12 cellular contexts compared by ENCODE assay signal in genomic region chr18:8366656-8367055, GRCh38.
DNase-seq lines count a peak whose midpoint lies in the region; ATAC-seq and TF ChIP-seq lines count a peak whose summit lies in the region.
"Had no signal": no experiment of that assay in that cellular context is flagged by ENCODE, and none has a peak within 500 bp of the region (broad histone marks: within the 10 kb centered on the region; RNA-seq: fewer than 3 reads in every experiment).

No MANE protein-coding gene starts in this region.

- no peaks in the 10 kb centered on the region for H3K79me2 ChIP-seq in hepatocyte

- peak overlapping the region; percentile 33; the same call in 1 of the 2 replicates for H3K9ac ChIP-seq in ES-I3 (ENCODE audit: low read depth, low read length)

- H3K27ac Mint-ChIP-seq in progenitor cell of endocrine pancreas: no peak overlapping the region
- H3K27ac Mint-ChIP-seq: activated naive CD4-positive, alpha-beta T cell treated with anti-CD3 and anti-CD28 coated beads, Interleukin-2, amount 50 U/mL, for 72 hours; CD4-positive, CD25-positive, alpha-beta regulatory T cell had no signal

- H4K20me1 ChIP-seq in hepatocyte (ENCODE audit: insufficient read depth, poor library complexity, severe bottlenecking): no peaks in the 10 kb centered on the region

- no peaks in the 10 kb centered on the region for H3K4me1 Mint-ChIP-seq in progenitor cell of endocrine pancreas (ENCODE audit: low read depth)

- ATAC-seq in HG02610 (IDR thresholded peaks at IDR 0.05; ENCODE audit: unreplicated experiment): no peak
- ATAC-seq: esophagus mucosa had no signal

- H3K4me2 ChIP-seq in hepatocyte: peak overlapping the region; percentile 86

- TF ChIP-seq CTCF in hepatocyte (IDR thresholded peaks at IDR 0.05; ENCODE audit: poor library complexity) (no peak), progenitor cell of endocrine pancreas (IDR thresholded peaks at IDR 0.05; ENCODE audit: unreplicated experiment) (no peak)

- peak; percentile 19 for DNase-seq in NCI-H2227 treated with DMSO at 0.1 percent for 48 hours (lab: John Stamatoyannopoulos, UW)
- DNase-seq in hepatocyte (ENCODE audit: low spot score): peak; percentile 7
- DNase-seq in progenitor cell of endocrine pancreas (ENCODE audit: low spot score, unreplicated experiment): no peak
- no peak for DNase-seq in NCI-H345 (lab: John Stamatoyannopoulos, UW)
- DNase-seq in activated CD4-positive, alpha-beta T cell treated with anti-CD3 and anti-CD28 coated beads, Interleukin-2, amount 50 U/mL, for 4 hours: no peak
- DNase-seq: T1000 had no signal

- H3K4me1 ChIP-seq in ES-I3 (ENCODE audit: insufficient read depth, low read length): no peaks in the 10 kb centered on the region
- H3K4me1 ChIP-seq in hepatocyte (ENCODE audit: insufficient read depth): no peaks in the 10 kb centered on the region

- 77% methylated on average over 16 of the region's 16 CpGs for WGBS in hepatocyte (ENCODE audit: low lambda C conversion rate, missing lambda C conversion rate)

- H3K9me2 ChIP-seq in hepatocyte (replicated peaks; ENCODE audit: insufficient read depth): no peaks in the 10 kb centered on the region

- H3K9me3 Mint-ChIP-seq in progenitor cell of endocrine pancreas (ENCODE audit: low read depth): no peaks in the 10 kb centered on the region
- H3K9me3 Mint-ChIP-seq: activated naive CD4-positive, alpha-beta T cell treated with anti-CD3 and anti-CD28 coated beads, Interleukin-2, amount 50 U/mL, for 72 hours had no signal

- no peak overlapping the region for H2AFZ ChIP-seq in hepatocyte

- H3K27me3 ChIP-seq in hepatocyte: peaks cover 28% of the 10 kb centered on the region

- H3K9me3 ChIP-seq in ES-I3 (ENCODE audit: control insufficient read depth, insufficient read depth, low read length) (no peaks in the 10 kb centered on the region), hepatocyte (ENCODE audit: low read depth) (no peaks in the 10 kb centered on the region)
- H3K9me3 ChIP-seq: stomach had no signal

- H3K4me3 Mint-ChIP-seq in progenitor cell of endocrine pancreas (ENCODE audit: low read depth): peak overlapping the region; percentile 63

- no peaks in the 10 kb centered on the region for H3K36me3 ChIP-seq in ES-I3 (ENCODE audit: insufficient read depth, low read length)
- H3K36me3 ChIP-seq in hepatocyte (replicated peaks; ENCODE audit: insufficient read depth, low read depth): no peaks in the 10 kb centered on the region
- H3K36me3 ChIP-seq: stomach had no signal

- H3K27me3 Mint-ChIP-seq in progenitor cell of endocrine pancreas: peaks cover 44% of the 10 kb centered on the region

- no peak overlapping the region for H3K4me3 ChIP-seq in hepatocyte

- no peaks in the 10 kb centered on the region for H3K36me3 Mint-ChIP-seq in progenitor cell of endocrine pancreas (ENCODE audit: insufficient read depth)
- H3K36me3 Mint-ChIP-seq: activated naive CD4-positive, alpha-beta T cell treated with anti-CD3 and anti-CD28 coated beads, Interleukin-2, amount 50 U/mL, for 72 hours; CD4-positive, CD25-positive, alpha-beta regulatory T cell had no signal

- no peak overlapping the region for H3K27ac ChIP-seq in hepatocyte

Comparison
In these comparisons a context has a peak if more than half of its experiments do, and no peak if none do; other contexts are left out.
1. DNase-seq: peak in NCI-H2227 treated with DMSO at 0.1 percent for 48 hours (single experiment) and hepatocyte (single experiment); none in progenitor cell of endocrine pancreas (single experiment), NCI-H345 (single experiment) and activated CD4-positive, alpha-beta T cell treated with anti-CD3 and anti-CD28 coated beads, Interleukin-2, amount 50 U/mL, for 4 hours (0 of 2).